ENCODE assay signal across 10 cellular contexts in the genomic region with DNA sequence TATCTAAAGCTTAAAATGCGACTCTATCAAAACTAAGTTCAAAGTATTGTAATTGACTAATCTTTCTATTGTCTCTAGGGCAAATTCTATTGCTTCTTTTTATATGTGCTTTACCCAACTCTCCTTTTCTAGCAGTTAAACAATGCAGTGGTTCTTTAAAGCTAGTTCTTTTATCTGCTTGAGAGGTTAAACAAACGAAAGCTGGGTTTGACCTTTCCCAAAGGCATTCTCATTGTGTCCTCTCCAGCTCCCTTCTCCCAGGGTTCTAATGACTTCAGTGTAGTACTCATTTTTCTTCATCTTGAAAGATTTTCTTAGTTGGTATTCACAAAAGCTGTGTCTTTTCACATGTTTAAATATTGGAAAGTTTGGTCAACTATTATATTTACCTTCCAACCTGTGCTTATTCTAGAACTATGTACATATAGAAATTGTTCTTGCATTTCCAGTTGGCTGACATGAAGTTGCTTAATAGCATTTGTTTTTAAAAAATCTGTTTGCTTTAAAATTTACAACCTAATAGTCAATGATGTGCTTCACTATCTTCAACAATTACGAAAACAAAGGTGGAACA. TPM values are rescaled to one million over a fixed set of nuclear protein-coding genes. Genes with fewer than 3 reads are reported as not detected.
A peak's percentile ranks its signal among the peaks of the same experiment; 100 is the strongest.
DNase-seq lines count a peak whose midpoint lies in the region; ATAC-seq and TF ChIP-seq lines count a peak whose summit lies in the region.
"Had no signal": no experiment of that assay in that cellular context is flagged by ENCODE, and none has a peak within 500 bp of the region (broad histone marks: within the 10 kb centered on the region; RNA-seq: fewer than 3 reads in every experiment).

No MANE protein-coding gene starts in this region.

- H3K27ac ChIP-seq in HCT116 (ENCODE audit: low read depth, low read length) (no peak overlapping the region), foreskin keratinocyte (no peak overlapping the region)
- H3K27ac ChIP-seq: SJSA1 had no signal

- no peak for TF ChIP-seq CTCF in AG10803 (conservative IDR thresholded peaks at IDR 0.05; ENCODE audit: low read length)
- TF ChIP-seq CTCF in HCT116 (IDR thresholded peaks at IDR 0.05 in 2 of 3, conservative IDR thresholded peaks at IDR 0.05 in 1 of 3; ENCODE audit: borderline replicate concordance in 1 of 3, insufficient read depth in 1 of 3, low read depth in 2 of 3, low read length in 2 of 3), result no peak
- TF ChIP-seq CTCF in astrocyte of the spinal cord (IDR thresholded peaks at IDR 0.05; ENCODE audit: low read depth, low read length), result no peak
- no peak for TF ChIP-seq CTCF in foreskin keratinocyte (conservative IDR thresholded peaks at IDR 0.05)

- H3K4me3 Mint-ChIP-seq in naive B cell, result peak overlapping the region; percentile 7 to 84 (median 63)

- H3K27ac Mint-ChIP-seq in naive B cell, result no peak overlapping the region

- no peak for TF ChIP-seq POLR2A in HCT116 (IDR thresholded peaks at IDR 0.05; ENCODE audit: borderline replicate concordance, extremely low read depth, insufficient read depth, insufficient read length)

- CTCF ChIA-PET in HCT116 (lab: Charles Lee), result no interaction called here

- peaks cover 22 to 42% (median 39%) of the 10 kb centered on the region in 3 donors for H3K27me3 Mint-ChIP-seq in naive B cell

- no peaks in the 10 kb centered on the region for H3K36me3 Mint-ChIP-seq in naive B cell

- H3K9me3 Mint-ChIP-seq in naive B cell, result peaks cover 0 to 15% (median 8%) of the 10 kb centered on the region in 7 donors

- H3K4me3 ChIP-seq in AG10803 (ENCODE audit: low read length), result peak overlapping the region; percentile 65
- H3K4me3 ChIP-seq in HCT116 (replicated peaks in 1 of 2; ENCODE audit: low read depth in 1 of 2, low read length in 2 of 2), result no peak overlapping the region
- no peak overlapping the region for H3K4me3 ChIP-seq in astrocyte of the spinal cord (ENCODE audit: low read depth, low read length)

- ATAC-seq in HCT116, result no peak
- no peak for ATAC-seq in naive B cell (ENCODE audit: low read depth in 2 of 2)
- no peak for ATAC-seq in foreskin keratinocyte
- ATAC-seq in HG02884 (IDR thresholded peaks at IDR 0.05; ENCODE audit: unreplicated experiment), result no peak

- no peaks in the 10 kb centered on the region for H3K36me3 ChIP-seq in HCT116 (ENCODE audit: control insufficient read depth in 1 of 2, insufficient read depth in 2 of 2, low read length in 2 of 2)
- H3K36me3 ChIP-seq: SJSA1 had no signal

- peaks cover 0 to 5% of the 10 kb centered on the region in 2 experiments; a peak in 1 of 4 replicates for H3K4me1 ChIP-seq in HCT116 (ENCODE audit: control insufficient read depth in 1 of 2, insufficient read depth in 2 of 2, low read length in 2 of 2)
- H3K4me1 ChIP-seq in foreskin keratinocyte, result peaks cover 3% of the 10 kb centered on the region

- no peaks in the 10 kb centered on the region for H3K79me2 ChIP-seq in HCT116 (ENCODE audit: insufficient read depth, low read length)

- H3K4me2 ChIP-seq in HCT116 (ENCODE audit: low read length), result no peak overlapping the region

- TSS peak; percentile 66 for BruUV-seq in HCT116 (replicated peaks; lab: Mats Ljungman, UMichigan)

- H2AFZ ChIP-seq in HCT116 (ENCODE audit: low read depth, low read length, poor library complexity, severe bottlenecking), result no peak overlapping the region

- intact Hi-C loops in HCT116 (cut with micrococcal nuclease), result no loop called here

- H3K4me1 Mint-ChIP-seq in naive B cell, result peaks cover 4 to 14% (median 10%) of the 10 kb centered on the region in 3 donors

- no peak for TF ChIP-seq RAD21 in HCT116 (IDR thresholded peaks at IDR 0.05; ENCODE audit: low read depth)

- H3K27me3 ChIP-seq in HCT116 (ENCODE audit: insufficient read depth, low read length) (peaks cover 30% of the 10 kb centered on the region; the same call in 1 of the 2 replicates), foreskin keratinocyte (peaks cover 27% of the 10 kb centered on the region)

- POLR2A ChIA-PET in HCT116 (lab: Charles Lee), result no interaction called here

- in situ Hi-C loops in astrocyte of the spinal cord (cut with HindIII; ENCODE audit: low sequenced_read_pairs), result no loop called here

- RAD21 ChIA-PET in HCT116 (lab: Charles Lee; ENCODE audit: low non-redundant PET in 1 of 2, low total read pairs in 2 of 2, uncharacterized antibody in 2 of 2, unreplicated experiment in 2 of 2), result no interaction called here

- no peak for DNase-seq in AG10803 (ENCODE audit: low read depth)
- DNase-seq in HCT116 (ENCODE audit: low read depth, low spot score), result no peak
- DNase-seq in astrocyte of the spinal cord (ENCODE audit: low read depth, low spot score), result peak; percentile 5
- DNase-seq in naive B cell, result no peak
- no peak for DNase-seq in COLO668 (lab: John Stamatoyannopoulos, UW; ENCODE audit: unreplicated experiment)
- DNase-seq in foreskin keratinocyte, result no peak
- no peak for DNase-seq in NOMO-1 treated with DMSO at 0.1 percent for 48 hours (lab: John Stamatoyannopoulos, UW; ENCODE audit: unreplicated experiment)
- DNase-seq: NCI-H1436 had no signal

- no peaks in the 10 kb centered on the region for H3K9me3 ChIP-seq in HCT116 (ENCODE audit: control insufficient read depth in 1 of 2, insufficient read depth in 1 of 2, low read depth in 1 of 2, low read length in 2 of 2)
- H3K9me3 ChIP-seq: SJSA1 had no signal

- H4K20me1 ChIP-seq in HCT116 (ENCODE audit: insufficient read depth), result no peaks in the 10 kb centered on the region

- H3K9ac ChIP-seq in HCT116 (ENCODE audit: low read length), result no peak overlapping the region

- H3K9me2 ChIP-seq in HCT116 (ENCODE audit: insufficient read depth), result no peaks in the 10 kb centered on the region

TF ChIP-seq in HCT116, 20 proteins besides CTCF, POLR2A, EP300 and RAD21 (continues in another document):
- TF ChIP-seq ELF1 (IDR thresholded peaks at IDR 0.05; ENCODE audit: borderline replicate concordance, low read depth) (no peak), YY1 (IDR thresholded peaks at IDR 0.05; ENCODE audit: extremely low read depth, insufficient replicate concordance, low read depth, low read length) (no peak), SP1 (IDR thresholded peaks at IDR 0.05; ENCODE audit: low read depth) (no peak), TCF7L2 (IDR thresholded peaks at IDR 0.05; ENCODE audit: borderline replicate concordance, extremely low read depth, insufficient read depth, insufficient read length) (no peak), EZH2 (IDR thresholded peaks at IDR 0.05) (no peak), POLR2AphosphoS5 (IDR thresholded peaks at IDR 0.05; ENCODE audit: low read depth, low read length) (no peak), REST (IDR thresholded peaks at IDR 0.05; ENCODE audit: low read depth) (no peak), EZH2phosphoT487 (IDR thresholded peaks at IDR 0.05; ENCODE audit: borderline replicate concordance) (no peak), SIN3A (IDR thresholded peaks at IDR 0.05; ENCODE audit: low read depth) (no peak), JUND (IDR thresholded peaks at IDR 0.05) (no peak), ZNF274 (IDR thresholded peaks at IDR 0.05; ENCODE audit: low read depth, low read length) (no peak), CEBPB (IDR thresholded peaks at IDR 0.05; ENCODE audit: low read depth) (no peak)
- TF ChIP-seq, protein P1, sequence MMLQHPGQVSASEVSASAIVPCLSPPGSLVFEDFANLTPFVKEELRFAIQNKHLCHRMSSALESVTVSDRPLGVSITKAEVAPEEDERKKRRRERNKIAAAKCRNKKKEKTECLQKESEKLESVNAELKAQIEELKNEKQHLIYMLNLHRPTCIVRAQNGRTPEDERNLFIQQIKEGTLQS (IDR thresholded peaks at IDR 0.05), result no peak
- TF ChIP-seq, protein P2, sequence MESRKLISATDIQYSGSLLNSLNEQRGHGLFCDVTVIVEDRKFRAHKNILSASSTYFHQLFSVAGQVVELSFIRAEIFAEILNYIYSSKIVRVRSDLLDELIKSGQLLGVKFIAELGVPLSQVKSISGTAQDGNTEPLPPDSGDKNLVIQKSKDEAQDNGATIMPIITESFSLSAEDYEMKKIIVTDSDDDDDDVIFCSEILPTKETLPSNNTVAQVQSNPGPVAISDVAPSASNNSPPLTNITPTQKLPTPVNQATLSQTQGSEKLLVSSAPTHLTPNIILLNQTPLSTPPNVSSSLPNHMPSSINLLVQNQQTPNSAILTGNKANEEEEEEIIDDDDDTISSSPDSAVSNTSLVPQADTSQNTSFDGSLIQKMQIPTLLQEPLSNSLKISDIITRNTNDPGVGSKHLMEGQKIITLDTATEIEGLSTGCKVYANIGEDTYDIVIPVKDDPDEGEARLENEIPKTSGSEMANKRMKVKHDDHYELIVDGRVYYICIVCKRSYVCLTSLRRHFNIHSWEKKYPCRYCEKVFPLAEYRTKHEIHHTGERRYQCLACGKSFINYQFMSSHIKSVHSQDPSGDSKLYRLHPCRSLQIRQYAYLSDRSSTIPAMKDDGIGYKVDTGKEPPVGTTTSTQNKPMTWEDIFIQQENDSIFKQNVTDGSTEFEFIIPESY (IDR thresholded peaks at IDR 0.05; ENCODE audit: extremely low read depth, insufficient replicate concordance, low read length), result no peak

RNA-seq across cellular contexts. Expression of gene WASF3, which starts 1.5 kb away (rescaled TPM):
- total RNA-seq in HCT116 (2021; ENCODE audit: unreplicated experiment) (3.4 TPM), foreskin keratinocyte (5.7 TPM in 2 replicates)
- 0.60 and 0.90 TPM in 2 replicates for polyA plus RNA-seq in HCT116 (2012)
- polyA plus RNA-seq in naive B cell (ENCODE audit: low read depth in 6 of 6) (under 1 TPM in 1 of 6 donors, not detected in 5; 0.13 TPM), foreskin keratinocyte (1.4 and 1.7 TPM in 2 replicates)
